In the genomic region with DNA sequence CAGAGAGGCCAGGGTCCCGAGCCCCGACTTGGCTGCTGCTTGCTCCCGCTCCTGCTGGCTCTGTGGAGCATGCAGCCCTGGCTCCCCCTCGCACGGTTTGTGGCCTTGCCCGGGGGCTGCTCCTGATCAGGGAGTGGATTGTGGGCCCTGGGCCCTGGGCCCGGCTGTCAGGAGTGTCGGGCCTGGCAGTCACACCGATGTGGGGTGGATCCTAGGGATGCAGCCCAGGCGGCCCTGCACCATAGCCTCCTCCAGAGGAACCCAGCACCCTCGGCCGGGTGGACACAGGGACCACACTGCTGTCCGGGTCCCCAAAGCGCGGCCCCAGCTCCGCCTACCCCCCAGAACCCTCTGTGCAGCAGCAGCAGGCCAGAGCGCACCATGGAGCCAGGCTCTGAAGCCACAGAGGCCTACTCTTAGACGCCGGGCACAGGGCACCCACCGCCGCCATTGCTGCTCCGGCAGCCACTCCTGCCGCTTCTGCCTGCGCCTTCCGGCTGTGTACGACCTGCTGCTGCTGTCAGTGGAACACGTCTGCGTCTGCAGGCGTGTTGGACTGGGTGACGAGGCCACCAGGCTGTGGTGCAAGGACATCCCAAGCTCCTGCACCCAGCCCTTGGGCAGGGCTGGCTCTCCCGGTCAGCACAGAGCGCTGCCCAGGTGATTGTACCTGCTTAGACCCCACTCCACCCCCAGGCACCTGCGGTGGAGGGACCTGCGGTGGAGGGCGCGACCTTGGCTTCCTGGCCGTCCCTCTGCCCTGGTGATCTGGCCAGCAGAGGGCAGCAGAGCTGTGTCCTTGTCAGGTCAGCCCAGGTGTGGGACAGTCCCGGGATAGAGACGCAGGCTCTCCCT, we compare ENCODE assay signal across 8 cellular contexts. TPM values are rescaled to one million over a fixed set of nuclear protein-coding genes. Genes with fewer than 3 reads are reported as not detected.
DNase-seq lines count a peak whose midpoint lies in the region; ATAC-seq and TF ChIP-seq lines count a peak whose summit lies in the region.

No MANE protein-coding gene starts in this region.

- TF ChIP-seq POLR2A in heart left ventricle (IDR thresholded peaks at IDR 0.05) = no peak

- peaks cover 9% of the 10 kb centered on the region for H3K36me3 Mint-ChIP-seq in activated naive CD8-positive, alpha-beta T cell treated with anti-CD3 and anti-CD28 coated beads for 36 hours

- ATAC-seq in HG03066 (IDR thresholded peaks at IDR 0.05; ENCODE audit: low read depth, unreplicated experiment) (peak; percentile 70), SK-N-SH treated with all-trans-retinoic acid at 6 μM for 48 hours (peak; percentile 96), heart left ventricle (peak; percentile 59 to 68 (median 62)), HG02571 (IDR thresholded peaks at IDR 0.05; ENCODE audit: unreplicated experiment) (no peak)

- no peaks in the 10 kb centered on the region for H3K27me3 Mint-ChIP-seq in activated naive CD8-positive, alpha-beta T cell treated with anti-CD3 and anti-CD28 coated beads for 36 hours

- TF ChIP-seq CTCF in DOHH2 (IDR thresholded peaks at IDR 0.05; ENCODE audit: low read depth, low read length, poor library complexity, severe bottlenecking) = peak; percentile 86
- TF ChIP-seq CTCF in heart left ventricle (IDR thresholded peaks at IDR 0.05) = peak; percentile 90 to 97 (median 94)

- DNase-seq in activated naive CD8-positive, alpha-beta T cell treated with anti-CD3 and anti-CD28 coated beads for 36 hours = peak; percentile 74
- DNase-seq in heart left ventricle (peak; percentile 89 to 94 (median 90)), NCI-H128 (lab: John Stamatoyannopoulos, UW; ENCODE audit: unreplicated experiment) (no peak)

- H3F3A ChIP-seq in DOHH2 (ENCODE audit: control insufficient read depth, insufficient read depth) = no peaks in the 10 kb centered on the region

- H3K36me3 ChIP-seq in DOHH2 (ENCODE audit: control insufficient read depth, low read length) (peaks cover 40% of the 10 kb centered on the region), heart left ventricle (peaks cover 0 to 23% (median 10%) of the 10 kb centered on the region in 9 donors), rectal smooth muscle tissue (ENCODE audit: control insufficient read depth, insufficient read depth, low read length) (peaks cover 10% of the 10 kb centered on the region)

- 46 to 59% (median 51%) methylated on average over 20 to 39 of the region's 39 CpGs for WGBS in heart left ventricle, 4 donors

- H3K4me1 ChIP-seq in DOHH2 (ENCODE audit: control insufficient read depth, low read length) (no peaks in the 10 kb centered on the region), heart left ventricle (peaks cover 0 to 85% (median 47%) of the 10 kb centered on the region in 12 donors), rectal smooth muscle tissue (ENCODE audit: control insufficient read depth, insufficient read depth, low read length) (peaks cover 7% of the 10 kb centered on the region)

- peaks cover 20% of the 10 kb centered on the region; the same call in 1 of the 2 replicates for H4K20me1 ChIP-seq in DOHH2 (ENCODE audit: control insufficient read depth, insufficient read depth, low read depth, low read length)

- no peak overlapping the region for H3K4me2 ChIP-seq in DOHH2 (ENCODE audit: low read length)

- H3K9me2 ChIP-seq in DOHH2 (replicated peaks; ENCODE audit: control insufficient read depth, low read length) = no peaks in the 10 kb centered on the region

- intact Hi-C loops in heart left ventricle (cut with DNase I) = loop anchor here (1.0 to 10.0 kb wide), 12 partner anchors 125 to 485 kb away; partner anchors contain the start of genes ADARB1 (in 1 of the 10) and POFUT2 (in 1 of the 10)

- H3K4me3 ChIP-seq in DOHH2 (ENCODE audit: low read length) (no peak overlapping the region), heart left ventricle (no peak overlapping the region), rectal smooth muscle tissue (ENCODE audit: low read length) (peak overlapping the region; percentile 14)

- peaks cover 4% of the 10 kb centered on the region for H3K4me1 Mint-ChIP-seq in activated naive CD8-positive, alpha-beta T cell treated with anti-CD3 and anti-CD28 coated beads for 36 hours

- peak overlapping the region; percentile 47 for H3K9ac ChIP-seq in rectal smooth muscle tissue (ENCODE audit: low read length)

- no peaks in the 10 kb centered on the region for H3K9me3 ChIP-seq in DOHH2 (ENCODE audit: control insufficient read depth, insufficient read depth, low read length)
- no peaks in the 10 kb centered on the region for H3K9me3 ChIP-seq in heart left ventricle

- no peak overlapping the region for H3K27ac Mint-ChIP-seq in activated naive CD8-positive, alpha-beta T cell treated with anti-CD3 and anti-CD28 coated beads for 36 hours

- no peak overlapping the region for H3K4me3 Mint-ChIP-seq in activated naive CD8-positive, alpha-beta T cell treated with anti-CD3 and anti-CD28 coated beads for 36 hours

- no peak overlapping the region for H3K27ac ChIP-seq in DOHH2 (ENCODE audit: low read depth, low read length)
- H3K27ac ChIP-seq in heart left ventricle = peak overlapping the region in 11 of 12 donors; percentile 28 to 96 (median 75)
- peak overlapping the region; percentile 40 for H3K27ac ChIP-seq in rectal smooth muscle tissue (ENCODE audit: low read depth, low read length)

- peaks cover 83% of the 10 kb centered on the region for H3K79me2 ChIP-seq in DOHH2 (ENCODE audit: control insufficient read depth, low read length)

- H3K9me3 Mint-ChIP-seq in activated naive CD8-positive, alpha-beta T cell treated with anti-CD3 and anti-CD28 coated beads for 36 hours = no peaks in the 10 kb centered on the region

- no peaks in the 10 kb centered on the region for H3K27me3 ChIP-seq in DOHH2 (ENCODE audit: control insufficient read depth, low read length)
- H3K27me3 ChIP-seq in heart left ventricle = no peaks in the 10 kb centered on the region
- H3K27me3 ChIP-seq in rectal smooth muscle tissue (ENCODE audit: control insufficient read depth, insufficient read depth, low read length) = no peaks in the 10 kb centered on the region

TF ChIP-seq in SK-N-SH treated with all-trans-retinoic acid at 6 μM for 48 hours, 23 proteins besides CTCF, POLR2A, EP300 and RAD21:
- no peak for TF ChIP-seq ARNTL (CRISPR knock-in tag; IDR thresholded peaks at IDR 0.05; ENCODE audit: borderline replicate concordance, low read depth)

RNA-seq across cellular contexts. Expression of gene SLX9, which starts 9.6 kb away (rescaled TPM):
- total RNA-seq in activated naive CD8-positive, alpha-beta T cell treated with anti-CD3 and anti-CD28 coated beads for 36 hours = 10 to 100 TPM; 85.9 to 93.6 TPM
- total RNA-seq in heart left ventricle = 10 to 100 TPM; 38.5 to 53.1 (median 47.1) TPM
- 10 to 100 TPM; 63.8 to 77.8 TPM for polyA plus RNA-seq in heart left ventricle

RNA-seq across cellular contexts. Expression of gene ITGB2, which starts 28.7 kb away (rescaled TPM):
- total RNA-seq in activated naive CD8-positive, alpha-beta T cell treated with anti-CD3 and anti-CD28 coated beads for 36 hours = 100 to 1,000 TPM; 223 to 234 TPM
- total RNA-seq in heart left ventricle = 100 to 1,000 TPM in 2 of 9 donors, 10 to 100 TPM in 5, 1 to 10 TPM in 2; 7.4 to 253 (median 27.7) TPM
- 10 to 100 TPM in 1 of 2 donors, 1 to 10 TPM in 1; 6.1 to 12.3 TPM for polyA plus RNA-seq in heart left ventricle
